In genomic region chr7:6516387-6516983, GRCh38 we compare ENCODE assay signal across 8 cellular contexts. TPM values are rescaled to one million over a fixed set of nuclear protein-coding genes. Genes with fewer than 3 reads are reported as not detected.
DNase-seq lines count a peak whose midpoint lies in the region; ATAC-seq, FAIRE-seq and TF ChIP-seq lines count a peak whose summit lies in the region.

No MANE protein-coding gene starts in this region.

- H3K4me3 ChIP-seq in fibroblast of villous mesenchyme (ENCODE audit: low read depth, low read length) = no peak overlapping the region
- H3K4me3 ChIP-seq in stomach smooth muscle (ENCODE audit: low read length in 2 of 2) = peak overlapping the region; percentile 60 to 72

- no peak overlapping the region for H3K27ac Mint-ChIP-seq in neural crest cell (ENCODE audit: unreplicated experiment)

- H3K27me3 Mint-ChIP-seq in neural crest cell (ENCODE audit: low read depth) = peaks cover under 1% of the 10 kb centered on the region

- peaks cover 2% of the 10 kb centered on the region for H3K4me1 ChIP-seq in stomach smooth muscle (ENCODE audit: control insufficient read depth, insufficient read depth, low read length)

- H3K27ac ChIP-seq in stomach smooth muscle (ENCODE audit: low read length) = no peak overlapping the region

- ATAC-seq in GM19324 (IDR thresholded peaks at IDR 0.05; ENCODE audit: low FRiP score, unreplicated experiment) = no peak

- no peaks in the 10 kb centered on the region for H3K36me3 Mint-ChIP-seq in neural crest cell (ENCODE audit: low read depth)

- no peaks in the 10 kb centered on the region for H3K36me3 ChIP-seq in stomach smooth muscle (ENCODE audit: control insufficient read depth in 2 of 2, insufficient read depth in 2 of 2, low read length in 2 of 2)

- no peaks in the 10 kb centered on the region for H3K9me3 ChIP-seq in stomach smooth muscle (ENCODE audit: control insufficient read depth in 2 of 2, low read length in 2 of 2)

- H3K27me3 ChIP-seq in stomach smooth muscle (ENCODE audit: control insufficient read depth in 1 of 2, insufficient read depth in 2 of 2, low read length in 2 of 2) = peaks cover 0 to 3% of the 10 kb centered on the region in 2 donors

- no peaks in the 10 kb centered on the region for H3K9me3 Mint-ChIP-seq in neural crest cell

- H3K4me3 Mint-ChIP-seq in neural crest cell = no peak overlapping the region

- peak overlapping the region; percentile 42 to 47 for H3K9ac ChIP-seq in stomach smooth muscle (ENCODE audit: low read length in 2 of 2)

- peak; percentile 86 for FAIRE-seq in GM12891 (lab: Jason Lieb, UNC)

- TF ChIP-seq POLR2A in GM12891 (IDR thresholded peaks at IDR 0.05; ENCODE audit: low read depth, low read length) = no peak

- peaks cover 5% of the 10 kb centered on the region for H3K4me1 Mint-ChIP-seq in neural crest cell

- no peak for DNase-seq in GM12891 (ENCODE audit: insufficient read length, low spot score)
- peak; percentile 84 for DNase-seq in RPMI7951 (ENCODE audit: low read depth)
- peak; percentile 49 for DNase-seq in activated T-helper 9 cell treated with anti-CD3 and anti-CD28 coated beads, Interleukin-2, amount 50 U/mL, for 16 hours (ENCODE audit: low read depth)
- DNase-seq in fibroblast of villous mesenchyme (ENCODE audit: low read depth) = peak; percentile 83
- DNase-seq in neural crest cell (ENCODE audit: low read depth, low spot score) = peak; percentile 80

- TF ChIP-seq CTCF in LNCAP (IDR thresholded peaks at IDR 0.05) (peak; percentile 82), fibroblast of villous mesenchyme (IDR thresholded peaks at IDR 0.05; ENCODE audit: insufficient read depth, low read depth, low read length) (peak; percentile 93), neural crest cell (conservative IDR thresholded peaks at IDR 0.05) (peak; percentile 84)

TF ChIP-seq in GM12891, 5 proteins besides CTCF, POLR2A, EP300 and RAD21:
- TF ChIP-seq POLR2AphosphoS5 (IDR thresholded peaks at IDR 0.05; ENCODE audit: low read depth, low read length) (no peak), POU2F2 (IDR thresholded peaks at IDR 0.05; ENCODE audit: low read depth, low read length) (no peak), SPI1 (IDR thresholded peaks at IDR 0.05; ENCODE audit: low read depth, low read length) (no peak), PAX5 (IDR thresholded peaks at IDR 0.05; ENCODE audit: insufficient read depth, low read length, severe bottlenecking) (no peak), TAF1 (IDR thresholded peaks at IDR 0.05; ENCODE audit: low read depth, low read length) (no peak)

RNA-seq across cellular contexts. Expression of gene KDELR2, which starts 32.5 kb away (rescaled TPM):
- polyA plus RNA-seq in GM12891 (2012; ENCODE audit: low read depth, missing spikeins) = 27.6 TPM
- 307 and 316 TPM in 2 replicates for total RNA-seq in RPMI7951 (2014; rRNA removed; shearing (Covaris generic))
- total RNA-seq in fibroblast of villous mesenchyme = 200 and 383 TPM in 2 replicates
- total RNA-seq in neural crest cell = 100 and 108 TPM in 2 replicates

RNA-seq across cellular contexts. Expression of gene GRID2IP, which starts 34.8 kb away (rescaled TPM):
- polyA plus RNA-seq in GM12891 (2012; ENCODE audit: low read depth, missing spikeins) = 0.03 TPM
- not detected in 2 replicates for total RNA-seq in RPMI7951 (2014; rRNA removed; shearing (Covaris generic))
- total RNA-seq in fibroblast of villous mesenchyme = not detected in 2 replicates
- total RNA-seq in neural crest cell = 0.54 and 0.61 TPM in 2 replicates
